2 cellular contexts compared by ENCODE assay signal in the genomic region with DNA sequence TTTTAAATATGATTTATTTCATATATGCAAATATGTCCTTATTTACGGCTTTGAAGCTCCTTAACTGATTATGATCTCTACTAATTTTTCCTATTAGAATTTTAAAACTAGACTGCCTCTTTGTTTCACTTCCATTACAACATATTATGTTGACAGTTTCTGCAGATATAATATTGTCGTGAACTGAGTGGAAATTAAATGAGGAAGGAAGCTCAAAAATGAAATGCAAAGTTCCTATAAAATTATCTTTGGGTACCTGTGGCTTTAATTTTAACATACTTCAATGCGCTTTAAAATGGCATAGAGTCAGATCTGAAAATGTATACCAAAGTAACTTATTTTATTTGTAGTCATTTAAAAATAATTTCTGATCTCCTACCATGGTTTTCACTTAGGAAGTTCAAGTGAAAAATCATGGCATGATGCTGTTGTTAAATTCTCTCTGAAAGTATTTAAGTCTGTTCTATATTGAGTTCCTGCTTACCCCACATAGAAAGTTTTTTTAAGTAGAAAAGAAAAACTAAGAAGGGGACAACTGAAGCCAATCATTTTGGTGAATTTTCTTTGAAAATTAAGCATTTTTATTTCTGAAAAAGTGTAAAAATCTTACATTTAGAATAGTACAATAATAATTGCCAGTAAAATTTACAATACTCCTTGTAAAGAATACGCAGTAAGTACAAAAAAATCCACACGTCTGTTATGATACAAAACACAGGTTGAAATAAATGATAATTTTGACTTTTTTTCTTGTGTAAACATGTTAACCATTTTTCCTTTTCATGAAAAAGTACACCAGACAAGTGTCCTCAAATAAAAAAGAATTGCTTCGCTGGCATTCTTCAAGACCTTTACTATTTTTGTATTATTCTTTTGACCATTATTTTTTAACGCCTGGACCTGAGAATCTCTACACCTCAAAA.
A peak's percentile ranks its signal among the peaks of the same experiment; 100 is the strongest.
TF ChIP-seq lines count a peak whose summit lies in the region.

No MANE protein-coding gene starts in this region.

TF ChIP-seq in IMR-90, 13 proteins besides CTCF, POLR2A, EP300 and RAD21:
- TF ChIP-seq RFX5 (IDR thresholded peaks at IDR 0.05; ENCODE audit: low read depth, low read length) (no peak), MAFK (IDR thresholded peaks at IDR 0.05; ENCODE audit: low read depth, low read length) (peak; percentile 39), CHD1 (IDR thresholded peaks at IDR 0.05; ENCODE audit: low read depth, low read length) (0 out of 2 replicates have a peak, but pooled peaks have one; percentile 63), SMC3 (IDR thresholded peaks at IDR 0.05; ENCODE audit: low read depth, low read length) (no peak), USF2 (IDR thresholded peaks at IDR 0.05; ENCODE audit: low read depth, low read length) (no peak), RCOR1 (IDR thresholded peaks at IDR 0.05; ENCODE audit: insufficient replicate concordance, low read length) (no peak), CEBPB (IDR thresholded peaks at IDR 0.05; ENCODE audit: low read depth, low read length) (no peak)

TF ChIP-seq in K562, 482 proteins besides CTCF, POLR2A, EP300 and RAD21 (continues in another document):
- no peak for TF ChIP-seq NR2C2 (CRISPR knock-in tag; IDR thresholded peaks at IDR 0.05)
- no peak for TF ChIP-seq NR2C2 (tag; IDR thresholded peaks at IDR 0.05)
- no peak for TF ChIP-seq SNIP1 (IDR thresholded peaks at IDR 0.05; ENCODE audit: low read depth)
- no peak for TF ChIP-seq TAL1 (IDR thresholded peaks at IDR 0.05)
- no peak for TF ChIP-seq ZNF12 (CRISPR knock-in tag; IDR thresholded peaks at IDR 0.05)
- no peak for TF ChIP-seq ZNF584 (CRISPR knock-in tag; IDR thresholded peaks at IDR 0.05; ENCODE audit: low read depth)
- peak; percentile 10; the same call in 1 of the 2 replicates for TF ChIP-seq RNF2 (IDR thresholded peaks at IDR 0.05)
- TF ChIP-seq MYBL2 (IDR thresholded peaks at IDR 0.05; ENCODE audit: low read depth) = no peak
- no peak for TF ChIP-seq MYBL2 (CRISPR knock-in tag; IDR thresholded peaks at IDR 0.05; ENCODE audit: borderline replicate concordance)
- no peak for TF ChIP-seq ZNF512 (tag; IDR thresholded peaks at IDR 0.05)
- peak; percentile 100 for TF ChIP-seq CBX2 (IDR thresholded peaks at IDR 0.05; ENCODE audit: insufficient read depth, low read length, poor library complexity, severe bottlenecking)
- TF ChIP-seq ZNF143 (CRISPR knock-in tag; IDR thresholded peaks at IDR 0.05) = no peak
- TF ChIP-seq SRF (CRISPR knock-in tag; IDR thresholded peaks at IDR 0.05) = no peak
- TF ChIP-seq BMI1 (IDR thresholded peaks at IDR 0.05; ENCODE audit: low read length) = peak; percentile 15; the same call in 1 of the 2 replicates
- TF ChIP-seq STAG1 (CRISPR knock-in tag; IDR thresholded peaks at IDR 0.05; ENCODE audit: borderline replicate concordance) = no peak
- no peak for TF ChIP-seq NUFIP1 (IDR thresholded peaks at IDR 0.05; ENCODE audit: partially characterized antibody)
- TF ChIP-seq, protein P1, sequence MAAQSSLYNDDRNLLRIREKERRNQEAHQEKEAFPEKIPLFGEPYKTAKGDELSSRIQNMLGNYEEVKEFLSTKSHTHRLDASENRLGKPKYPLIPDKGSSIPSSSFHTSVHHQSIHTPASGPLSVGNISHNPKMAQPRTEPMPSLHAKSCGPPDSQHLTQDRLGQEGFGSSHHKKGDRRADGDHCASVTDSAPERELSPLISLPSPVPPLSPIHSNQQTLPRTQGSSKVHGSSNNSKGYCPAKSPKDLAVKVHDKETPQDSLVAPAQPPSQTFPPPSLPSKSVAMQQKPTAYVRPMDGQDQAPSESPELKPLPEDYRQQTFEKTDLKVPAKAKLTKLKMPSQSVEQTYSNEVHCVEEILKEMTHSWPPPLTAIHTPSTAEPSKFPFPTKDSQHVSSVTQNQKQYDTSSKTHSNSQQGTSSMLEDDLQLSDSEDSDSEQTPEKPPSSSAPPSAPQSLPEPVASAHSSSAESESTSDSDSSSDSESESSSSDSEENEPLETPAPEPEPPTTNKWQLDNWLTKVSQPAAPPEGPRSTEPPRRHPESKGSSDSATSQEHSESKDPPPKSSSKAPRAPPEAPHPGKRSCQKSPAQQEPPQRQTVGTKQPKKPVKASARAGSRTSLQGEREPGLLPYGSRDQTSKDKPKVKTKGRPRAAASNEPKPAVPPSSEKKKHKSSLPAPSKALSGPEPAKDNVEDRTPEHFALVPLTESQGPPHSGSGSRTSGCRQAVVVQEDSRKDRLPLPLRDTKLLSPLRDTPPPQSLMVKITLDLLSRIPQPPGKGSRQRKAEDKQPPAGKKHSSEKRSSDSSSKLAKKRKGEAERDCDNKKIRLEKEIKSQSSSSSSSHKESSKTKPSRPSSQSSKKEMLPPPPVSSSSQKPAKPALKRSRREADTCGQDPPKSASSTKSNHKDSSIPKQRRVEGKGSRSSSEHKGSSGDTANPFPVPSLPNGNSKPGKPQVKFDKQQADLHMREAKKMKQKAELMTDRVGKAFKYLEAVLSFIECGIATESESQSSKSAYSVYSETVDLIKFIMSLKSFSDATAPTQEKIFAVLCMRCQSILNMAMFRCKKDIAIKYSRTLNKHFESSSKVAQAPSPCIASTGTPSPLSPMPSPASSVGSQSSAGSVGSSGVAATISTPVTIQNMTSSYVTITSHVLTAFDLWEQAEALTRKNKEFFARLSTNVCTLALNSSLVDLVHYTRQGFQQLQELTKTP (IDR thresholded peaks at IDR 0.05; ENCODE audit: low read depth in 1 of 2, partially characterized antibody in 2 of 2) = no peak
- TF ChIP-seq ZNF431 (CRISPR knock-in tag; IDR thresholded peaks at IDR 0.05) = no peak
- no peak for TF ChIP-seq DNMT1 (IDR thresholded peaks at IDR 0.05)
- no peak for TF ChIP-seq XRCC3 (IDR thresholded peaks at IDR 0.05)
- TF ChIP-seq CBFA2T2 (conservative IDR thresholded peaks at IDR 0.05) = no peak
- TF ChIP-seq ZFP36 (IDR thresholded peaks at IDR 0.05; ENCODE audit: low read depth, low read length, partially characterized antibody) = peak; percentile 3
- no peak for TF ChIP-seq NR2C1 (IDR thresholded peaks at IDR 0.05)
- no peak for TF ChIP-seq NR2C1 (tag; IDR thresholded peaks at IDR 0.05)
- no peak for TF ChIP-seq IFI16 (CRISPR knock-in tag; IDR thresholded peaks at IDR 0.05)
- no peak for TF ChIP-seq AFF4 (CRISPR knock-in tag; IDR thresholded peaks at IDR 0.05)
- no peak for TF ChIP-seq TRIM24 (IDR thresholded peaks at IDR 0.05)
- no peak for TF ChIP-seq POLR2AphosphoS5 (IDR thresholded peaks at IDR 0.05; ENCODE audit: control insufficient read depth, insufficient read depth, low read depth, low read length)
- TF ChIP-seq SREBF1 (IDR thresholded peaks at IDR 0.05; ENCODE audit: borderline replicate concordance, low read depth, low read length) = no peak
- TF ChIP-seq RFX7 (CRISPR knock-in tag; IDR thresholded peaks at IDR 0.05) = no peak
- TF ChIP-seq ZNF740 (CRISPR knock-in tag; IDR thresholded peaks at IDR 0.05) = no peak
- no peak for TF ChIP-seq ZNF740 (tag; IDR thresholded peaks at IDR 0.05)
- TF ChIP-seq MCM2 (IDR thresholded peaks at IDR 0.05; ENCODE audit: low read depth) = no peak
- TF ChIP-seq ZNF174 (CRISPR knock-in tag; IDR thresholded peaks at IDR 0.05) = no peak
- no peak for TF ChIP-seq ZNF778 (CRISPR knock-in tag; IDR thresholded peaks at IDR 0.05)
- TF ChIP-seq, protein P2, sequence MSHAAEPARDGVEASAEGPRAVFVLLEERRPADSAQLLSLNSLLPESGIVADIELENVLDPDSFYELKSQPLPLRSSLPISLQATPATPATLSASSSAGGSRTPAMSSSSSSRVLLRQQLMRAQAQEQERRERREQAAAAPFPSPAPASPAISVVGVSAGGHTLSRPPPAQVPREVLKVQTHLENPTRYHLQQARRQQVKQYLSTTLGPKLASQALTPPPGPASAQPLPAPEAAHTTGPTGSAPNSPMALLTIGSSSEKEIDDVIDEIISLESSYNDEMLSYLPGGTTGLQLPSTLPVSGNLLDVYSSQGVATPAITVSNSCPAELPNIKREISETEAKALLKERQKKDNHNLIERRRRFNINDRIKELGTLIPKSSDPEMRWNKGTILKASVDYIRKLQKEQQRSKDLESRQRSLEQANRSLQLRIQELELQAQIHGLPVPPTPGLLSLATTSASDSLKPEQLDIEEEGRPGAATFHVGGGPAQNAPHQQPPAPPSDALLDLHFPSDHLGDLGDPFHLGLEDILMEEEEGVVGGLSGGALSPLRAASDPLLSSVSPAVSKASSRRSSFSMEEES (CRISPR knock-in tag; IDR thresholded peaks at IDR 0.05) = no peak
- no peak for TF ChIP-seq POU5F1 (IDR thresholded peaks at IDR 0.05; ENCODE audit: borderline replicate concordance, low read depth, low read length, partially characterized antibody)
- TF ChIP-seq CBX8 (IDR thresholded peaks at IDR 0.05; ENCODE audit: borderline replicate concordance, extremely low read depth, low read depth, low read length, poor library complexity, severe bottlenecking) = peak; percentile 99
- no peak for TF ChIP-seq TCF15 (CRISPR knock-in tag; IDR thresholded peaks at IDR 0.05)
- no peak for TF ChIP-seq CEBPB (tag; IDR thresholded peaks at IDR 0.05)
- TF ChIP-seq ARID3A (IDR thresholded peaks at IDR 0.05; ENCODE audit: borderline replicate concordance, low read depth, low read length) = no peak
- TF ChIP-seq HCFC1 (IDR thresholded peaks at IDR 0.05; ENCODE audit: low read depth, low read length) = no peak
